Comparison of ENCODE assay signal across 16 cellular contexts in genomic region chr4:76947369-76947768, GRCh38. TPM values are rescaled to one million over a fixed set of nuclear protein-coding genes. Genes with fewer than 3 reads are reported as not detected.
A peak's percentile ranks its signal among the peaks of the same experiment; 100 is the strongest.
DNase-seq lines count a peak whose midpoint lies in the region; ATAC-seq and TF ChIP-seq lines count a peak whose summit lies in the region.
"Had no signal": no experiment of that assay in that cellular context is flagged by ENCODE, and none has a peak within 500 bp of the region (broad histone marks: within the 10 kb centered on the region; RNA-seq: fewer than 3 reads in every experiment).

No MANE protein-coding gene starts in this region.

- peaks cover 6% of the 10 kb centered on the region for H3K36me3 ChIP-seq in endodermal cell (ENCODE audit: control insufficient read depth, insufficient read depth, low read length)
- peaks cover 4% of the 10 kb centered on the region for H3K36me3 ChIP-seq in neural progenitor cell
- H3K36me3 ChIP-seq: gastroesophageal sphincter, suprapubic skin had no signal

- 83 to 95% methylated on average over 2 of the region's 2 CpGs for WGBS in endodermal cell (ENCODE audit: insufficient coverage in 1 of 2, insufficient read length in 1 of 2), 2 experiments

- H3F3A ChIP-seq in neural progenitor cell (ENCODE audit: low read depth) = peaks cover 32% of the 10 kb centered on the region

- H3K9me3 ChIP-seq in endodermal cell (ENCODE audit: control insufficient read depth, low read length) = no peaks in the 10 kb centered on the region
- H3K9me3 ChIP-seq in neural progenitor cell (ENCODE audit: low read depth) = no peaks in the 10 kb centered on the region
- H3K9me3 ChIP-seq: gastroesophageal sphincter, suprapubic skin had no signal

- H3K4me1 ChIP-seq in endodermal cell (ENCODE audit: control insufficient read depth, insufficient read depth, low read length) (peaks cover 5% of the 10 kb centered on the region), neural progenitor cell (peaks cover 21% of the 10 kb centered on the region)

- no peak overlapping the region for H2AFZ ChIP-seq in neural progenitor cell (replicated peaks)
- H2AFZ ChIP-seq: PC-9 had no signal

- H3K27me3 Mint-ChIP-seq in endodermal cell (ENCODE audit: insufficient read depth) (peaks cover 10% of the 10 kb centered on the region), neural progenitor cell (ENCODE audit: insufficient read depth, low read depth) (peaks cover 5% of the 10 kb centered on the region)
- H3K27me3 Mint-ChIP-seq: naive thymus-derived CD8-positive, alpha-beta T cell had no signal

- H3K27ac Mint-ChIP-seq in endodermal cell (no peak overlapping the region), neural progenitor cell (no peak overlapping the region)

- H3K4me1 Mint-ChIP-seq in endodermal cell (peaks cover 24% of the 10 kb centered on the region), neural progenitor cell (peaks cover 22% of the 10 kb centered on the region)

- H4K20me1 ChIP-seq in neural progenitor cell (ENCODE audit: low read depth) = peaks cover 23% of the 10 kb centered on the region

- H3K4me3 ChIP-seq in endodermal cell (ENCODE audit: low read length) (no peak overlapping the region), neural progenitor cell (no peak overlapping the region)

- H3K27me3 ChIP-seq in endodermal cell (ENCODE audit: control insufficient read depth, insufficient read depth, low read length, poor library complexity, severe bottlenecking) (no peaks in the 10 kb centered on the region), neural progenitor cell (peaks cover 6% of the 10 kb centered on the region)
- H3K27me3 ChIP-seq: gastroesophageal sphincter, suprapubic skin had no signal

- TF ChIP-seq CTCF in RWPE1 (conservative IDR thresholded peaks at IDR 0.05; ENCODE audit: low read depth) = no peak
- no peak for TF ChIP-seq CTCF in endodermal cell (conservative IDR thresholded peaks at IDR 0.05)
- no peak for TF ChIP-seq CTCF in neural progenitor cell (IDR thresholded peaks at IDR 0.05)

- peak overlapping the region; percentile 83; the same call in 1 of the 2 replicates for H3K27ac ChIP-seq in RWPE1
- no peak overlapping the region for H3K27ac ChIP-seq in endodermal cell (ENCODE audit: low read depth, low read length)
- no peak overlapping the region for H3K27ac ChIP-seq in neural progenitor cell
- H3K27ac ChIP-seq: HL-60, PC-9, suprapubic skin had no signal

- H3K79me2 ChIP-seq in neural progenitor cell (ENCODE audit: low read depth) = peaks cover 42% of the 10 kb centered on the region

- H3K4me3 Mint-ChIP-seq in endodermal cell (no peak overlapping the region), neural progenitor cell (peak overlapping the region; percentile 96)

- CTCF ChIA-PET in RWPE1 (lab: Yijun Ruan, JAX) = no interaction called here

- H3K36me3 Mint-ChIP-seq in endodermal cell (ENCODE audit: low read depth) = peaks cover 3% of the 10 kb centered on the region
- peaks cover 18% of the 10 kb centered on the region for H3K36me3 Mint-ChIP-seq in neural progenitor cell
- H3K36me3 Mint-ChIP-seq: naive thymus-derived CD8-positive, alpha-beta T cell had no signal

- H3K9me3 Mint-ChIP-seq in endodermal cell = no peaks in the 10 kb centered on the region
- H3K9me3 Mint-ChIP-seq in neural progenitor cell = peaks cover 6% of the 10 kb centered on the region

- DNase-seq in ELR (ENCODE audit: low read depth) (peak; percentile 21), RWPE1 (ENCODE audit: low spot score) (no peak), endodermal cell (peak; percentile 43), neural progenitor cell (ENCODE audit: low spot score) (no peak), NOMO-1 treated with DMSO at 0.1 percent for 48 hours (lab: John Stamatoyannopoulos, UW; ENCODE audit: unreplicated experiment) (no peak)
- DNase-seq: activated naive CD4-positive, alpha-beta T cell treated with anti-CD3 and anti-CD28 coated beads, Interleukin-2, amount 50 U/mL, for 16 hours; MM.1S; naive thymus-derived CD8-positive, alpha-beta T cell; PC-9; T-helper 9 cell had no signal

- H3K9ac ChIP-seq in endodermal cell (ENCODE audit: extremely low read depth, low read length, poor library complexity, severe bottlenecking) (no peak overlapping the region), neural progenitor cell (no peak overlapping the region)

- POLR2A ChIA-PET in RWPE1 (lab: Yijun Ruan, JAX; ENCODE audit: low non-redundant PET) = no interaction called here

- no peak overlapping the region for H3K4me2 ChIP-seq in neural progenitor cell

- ATAC-seq in HG02588 (IDR thresholded peaks at IDR 0.05; ENCODE audit: unreplicated experiment) = no peak
- no peak for ATAC-seq in HG03108 (IDR thresholded peaks at IDR 0.05; ENCODE audit: unreplicated experiment)
- ATAC-seq in GM18873 (IDR thresholded peaks at IDR 0.05; ENCODE audit: low FRiP score, unreplicated experiment) = no peak
- ATAC-seq: gastroesophageal sphincter; naive thymus-derived CD8-positive, alpha-beta T cell had no signal

RNA-seq across cellular contexts. Expression of gene SEPTIN11, which starts 2.2 kb away (rescaled TPM):
- total RNA-seq in endodermal cell (100 to 1,000 TPM; 102 to 116 TPM), neural progenitor cell (ENCODE audit: low replicate concordance) (124 and 183 TPM in 2 replicates)
- 130 TPM for polyA plus RNA-seq in endodermal cell (2013, experiment 1 of 2)
- 129 TPM for polyA plus RNA-seq in endodermal cell (2013, experiment 2 of 2)

RNA-seq across cellular contexts. Expression of gene SOWAHB, which starts 49.4 kb away (rescaled TPM):
- 1 to 10 TPM; 1.2 to 2.6 TPM for total RNA-seq in endodermal cell
- polyA plus RNA-seq in endodermal cell (2013, experiment 1 of 2) = 0.50 TPM
- 0.46 TPM for polyA plus RNA-seq in endodermal cell (2013, experiment 2 of 2)
- total RNA-seq in neural progenitor cell (ENCODE audit: low replicate concordance) = 0.06 and 0.11 TPM in 2 replicates
- total RNA-seq: naive thymus-derived CD8-positive, alpha-beta T cell had no signal
- polyA plus RNA-seq: naive thymus-derived CD8-positive, alpha-beta T cell had no signal

Comparison
In these comparisons a context has a peak if more than half of its experiments do, and no peak if none do; other contexts are left out.
1. DNase-seq: peak in ELR (single experiment) and endodermal cell (single experiment); none in RWPE1 (single experiment), neural progenitor cell (single experiment) and NOMO-1 treated with DMSO at 0.1 percent for 48 hours (single experiment).